ENCODE assay signal across 13 cellular contexts in genomic region chr9:98326402-98327248, GRCh38.
DNase-seq lines count a peak whose midpoint lies in the region; ATAC-seq and TF ChIP-seq lines count a peak whose summit lies in the region.
"Had no signal": no experiment of that assay in that cellular context is flagged by ENCODE, and none has a peak within 500 bp of the region (broad histone marks: within the 10 kb centered on the region; RNA-seq: fewer than 3 reads in every experiment).

No MANE protein-coding gene starts in this region.

- peak; percentile 59 for ATAC-seq in activated naive CD8-positive, alpha-beta T cell treated with anti-CD3 and anti-CD28 coated beads, Interleukin-2, amount 50 U/mL, for 24 hours
- ATAC-seq: naive thymus-derived CD8-positive, alpha-beta T cell had no signal

- H3K9me3 Mint-ChIP-seq in activated naive CD8-positive, alpha-beta T cell treated with anti-CD3 and anti-CD28 coated beads, Interleukin-2, amount 50 U/mL, for 24 hours: no peaks in the 10 kb centered on the region
- H3K9me3 Mint-ChIP-seq in type B pancreatic cell: no peaks in the 10 kb centered on the region
- H3K9me3 Mint-ChIP-seq: naive thymus-derived CD8-positive, alpha-beta T cell had no signal

- DNase-seq in GM12864 (ENCODE audit: low read depth) (peak; percentile 7), M059J (ENCODE audit: low read depth) (peak; percentile 56), islet precursor cell (peak; percentile 26), HuH-7.5 (ENCODE audit: low spot score) (no peak), type B pancreatic cell (ENCODE audit: extremely low spot score, unreplicated experiment) (no peak), NCI-H2107 (lab: John Stamatoyannopoulos, UW) (no peak)
- DNase-seq in activated naive CD8-positive, alpha-beta T cell treated with anti-CD3 and anti-CD28 coated beads, Interleukin-2, amount 50 U/mL, for 24 hours: no peak
- DNase-seq: activated T-cell treated with anti-CD3 and anti-CD28 coated beads, Interleukin-2, amount 50 U/mL, for 1 hour; adrenal gland; naive thymus-derived CD8-positive, alpha-beta T cell; NCI-H1436 treated with DMSO at 0.1 percent for 48 hours; NCI-H748 treated with DMSO at 0.1 percent for 48 hours had no signal

- no peak overlapping the region for H3K4me3 ChIP-seq in GM12864 (ENCODE audit: low read depth, low read length)
- H3K4me3 ChIP-seq: adrenal gland, SJSA1 had no signal

- no peaks in the 10 kb centered on the region for H3K4me1 Mint-ChIP-seq in activated naive CD8-positive, alpha-beta T cell treated with anti-CD3 and anti-CD28 coated beads, Interleukin-2, amount 50 U/mL, for 24 hours
- H3K4me1 Mint-ChIP-seq in type B pancreatic cell (ENCODE audit: unreplicated experiment): no peaks in the 10 kb centered on the region
- H3K4me1 Mint-ChIP-seq: naive thymus-derived CD8-positive, alpha-beta T cell had no signal

- H3K36me3 Mint-ChIP-seq in activated naive CD8-positive, alpha-beta T cell treated with anti-CD3 and anti-CD28 coated beads, Interleukin-2, amount 50 U/mL, for 24 hours (ENCODE audit: low read depth): no peaks in the 10 kb centered on the region
- no peaks in the 10 kb centered on the region for H3K36me3 Mint-ChIP-seq in type B pancreatic cell
- H3K36me3 Mint-ChIP-seq: naive thymus-derived CD8-positive, alpha-beta T cell had no signal

- no peak overlapping the region for H3K4me3 Mint-ChIP-seq in activated naive CD8-positive, alpha-beta T cell treated with anti-CD3 and anti-CD28 coated beads, Interleukin-2, amount 50 U/mL, for 24 hours
- H3K4me3 Mint-ChIP-seq in type B pancreatic cell: no peak overlapping the region
- H3K4me3 Mint-ChIP-seq: naive thymus-derived CD8-positive, alpha-beta T cell had no signal

- H3K27me3 Mint-ChIP-seq in activated naive CD8-positive, alpha-beta T cell treated with anti-CD3 and anti-CD28 coated beads, Interleukin-2, amount 50 U/mL, for 24 hours: peaks cover 9% of the 10 kb centered on the region
- H3K27me3 Mint-ChIP-seq in type B pancreatic cell: peaks cover 14% of the 10 kb centered on the region

- TF ChIP-seq CTCF in GM12864 (IDR thresholded peaks at IDR 0.05; ENCODE audit: low read depth, low read length, missing control alignments) (no peak), type B pancreatic cell (conservative IDR thresholded peaks at IDR 0.05) (no peak)

- H3K27ac Mint-ChIP-seq in activated naive CD8-positive, alpha-beta T cell treated with anti-CD3 and anti-CD28 coated beads, Interleukin-2, amount 50 U/mL, for 24 hours: no peak overlapping the region
- H3K27ac Mint-ChIP-seq in type B pancreatic cell: no peak overlapping the region
- H3K27ac Mint-ChIP-seq: naive thymus-derived CD8-positive, alpha-beta T cell had no signal

Comparison
In these comparisons a context has a peak if more than half of its experiments do, and no peak if none do; other contexts are left out.
1. DNase-seq: peak in GM12864 (single experiment), M059J (single experiment) and islet precursor cell (single experiment); none in activated naive CD8-positive, alpha-beta T cell treated with anti-CD3 and anti-CD28 coated beads, Interleukin-2, amount 50 U/mL, for 24 hours (single experiment), HuH-7.5 (single experiment), type B pancreatic cell (single experiment) and NCI-H2107 (single experiment).